Comparison of ENCODE assay signal across 1 cellular context in the genomic region with DNA sequence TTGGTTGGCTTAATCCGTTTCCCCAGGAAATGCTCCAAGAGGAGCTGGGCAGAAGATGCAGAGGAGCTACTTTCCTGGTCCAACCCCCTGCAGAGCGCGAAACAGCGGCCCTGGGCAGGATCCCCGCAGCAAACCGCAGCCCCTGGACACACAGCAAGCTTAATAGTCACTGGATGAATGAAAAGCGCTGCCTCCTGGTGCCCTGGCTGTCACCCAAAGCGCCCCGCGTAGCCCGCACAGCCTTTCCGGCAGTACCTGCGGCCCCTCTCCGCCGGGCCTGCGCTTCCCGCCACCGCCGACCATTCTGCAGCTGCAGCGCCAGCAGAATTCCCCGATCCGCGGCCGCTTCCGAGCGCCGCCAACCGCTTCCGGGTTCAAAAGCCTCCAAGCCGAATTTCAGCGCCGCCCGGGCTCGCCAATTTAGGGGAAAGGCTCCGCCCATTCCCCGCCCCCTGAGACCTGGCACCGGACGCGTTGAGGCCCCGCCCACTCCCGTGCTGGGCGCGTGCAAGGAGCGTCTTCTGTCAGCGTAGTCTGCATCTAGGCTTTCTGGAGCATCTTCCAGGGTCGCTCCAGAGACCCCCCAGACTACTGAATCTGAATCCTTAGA.
A peak's percentile ranks its signal among the peaks of the same experiment; 100 is the strongest.
TF ChIP-seq lines count a peak whose summit lies in the region.

A gene (minus strand): TSS at position 370 of the 610 bp plus-strand sequence. CDS start 67 bp downstream, at position 303.

TF ChIP-seq in neural cell, 6 proteins besides CTCF, POLR2A, EP300 and RAD21 (continued from another document):
- TF ChIP-seq, protein P1, sequence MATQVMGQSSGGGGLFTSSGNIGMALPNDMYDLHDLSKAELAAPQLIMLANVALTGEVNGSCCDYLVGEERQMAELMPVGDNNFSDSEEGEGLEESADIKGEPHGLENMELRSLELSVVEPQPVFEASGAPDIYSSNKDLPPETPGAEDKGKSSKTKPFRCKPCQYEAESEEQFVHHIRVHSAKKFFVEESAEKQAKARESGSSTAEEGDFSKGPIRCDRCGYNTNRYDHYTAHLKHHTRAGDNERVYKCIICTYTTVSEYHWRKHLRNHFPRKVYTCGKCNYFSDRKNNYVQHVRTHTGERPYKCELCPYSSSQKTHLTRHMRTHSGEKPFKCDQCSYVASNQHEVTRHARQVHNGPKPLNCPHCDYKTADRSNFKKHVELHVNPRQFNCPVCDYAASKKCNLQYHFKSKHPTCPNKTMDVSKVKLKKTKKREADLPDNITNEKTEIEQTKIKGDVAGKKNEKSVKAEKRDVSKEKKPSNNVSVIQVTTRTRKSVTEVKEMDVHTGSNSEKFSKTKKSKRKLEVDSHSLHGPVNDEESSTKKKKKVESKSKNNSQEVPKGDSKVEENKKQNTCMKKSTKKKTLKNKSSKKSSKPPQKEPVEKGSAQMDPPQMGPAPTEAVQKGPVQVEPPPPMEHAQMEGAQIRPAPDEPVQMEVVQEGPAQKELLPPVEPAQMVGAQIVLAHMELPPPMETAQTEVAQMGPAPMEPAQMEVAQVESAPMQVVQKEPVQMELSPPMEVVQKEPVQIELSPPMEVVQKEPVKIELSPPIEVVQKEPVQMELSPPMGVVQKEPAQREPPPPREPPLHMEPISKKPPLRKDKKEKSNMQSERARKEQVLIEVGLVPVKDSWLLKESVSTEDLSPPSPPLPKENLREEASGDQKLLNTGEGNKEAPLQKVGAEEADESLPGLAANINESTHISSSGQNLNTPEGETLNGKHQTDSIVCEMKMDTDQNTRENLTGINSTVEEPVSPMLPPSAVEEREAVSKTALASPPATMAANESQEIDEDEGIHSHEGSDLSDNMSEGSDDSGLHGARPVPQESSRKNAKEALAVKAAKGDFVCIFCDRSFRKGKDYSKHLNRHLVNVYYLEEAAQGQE (IDR thresholded peaks at IDR 0.05; ENCODE audit: borderline replicate concordance), result peak; percentile 47
- TF ChIP-seq MXI1 (conservative IDR thresholded peaks at IDR 0.05; ENCODE audit: poor library complexity, severe bottlenecking) (peak; percentile 59), SMC3 (conservative IDR thresholded peaks at IDR 0.05; ENCODE audit: poor library complexity) (no peak)
